Comparison of ENCODE assay signal across 20 cellular contexts in the genomic region with DNA sequence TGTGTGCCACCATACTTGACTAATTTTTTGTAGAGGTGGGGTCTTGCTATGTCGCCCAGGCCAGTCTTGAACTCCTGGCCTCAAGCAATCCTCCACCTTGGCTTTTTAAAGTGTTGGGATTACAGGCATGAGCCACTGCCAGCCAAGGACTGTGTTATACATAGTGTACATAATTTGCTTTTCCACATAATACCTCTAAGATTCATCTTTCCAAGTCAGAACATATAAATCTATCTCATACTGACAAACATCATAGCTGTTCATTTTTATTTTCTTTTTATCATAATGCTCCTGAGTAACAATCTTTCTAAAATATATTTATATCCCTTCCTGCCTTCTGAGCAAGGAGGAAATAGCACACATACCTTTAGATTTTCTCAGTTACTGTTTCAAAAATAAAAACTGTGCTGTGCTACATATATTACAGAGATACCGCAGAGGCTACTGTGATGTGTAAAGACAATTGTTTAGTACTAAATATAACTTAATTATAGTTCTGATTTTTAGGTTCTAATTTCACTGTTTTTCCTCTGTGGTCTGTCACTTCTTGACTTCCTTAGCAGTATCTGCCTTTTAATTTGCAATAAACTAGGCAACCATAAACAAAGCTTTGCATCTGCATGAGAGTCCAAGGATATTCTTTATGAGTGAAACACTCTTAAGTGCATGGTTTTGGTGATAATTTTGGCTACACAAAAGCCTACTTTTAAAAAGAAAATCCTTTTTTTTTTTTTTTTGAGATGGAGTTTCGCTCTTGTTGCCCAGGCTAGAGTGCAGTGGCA. TPM values are rescaled to one million over a fixed set of nuclear protein-coding genes. Genes with fewer than 3 reads are reported as not detected.
DNase-seq lines count a peak whose midpoint lies in the region; ATAC-seq and TF ChIP-seq lines count a peak whose summit lies in the region.
"Had no signal": no experiment of that assay in that cellular context is flagged by ENCODE, and none has a peak within 500 bp of the region (broad histone marks: within the 10 kb centered on the region; RNA-seq: fewer than 3 reads in every experiment).

No MANE protein-coding gene starts in this region.

- H3K4me1 ChIP-seq in left ventricle myocardium inferior (peaks cover 26% of the 10 kb centered on the region), lower lobe of right lung (no peaks in the 10 kb centered on the region)
- H3K4me1 ChIP-seq: A549 had no signal

- DNase-seq in left ventricle myocardium inferior (no peak), cardiac septum (ENCODE audit: low spot score) (no peak), cardiac fibroblast (ENCODE audit: low read depth in 2 of 2) (peak; percentile 62 to 66), lower lobe of right lung (no peak), omental fat pad (ENCODE audit: low spot score) (no peak)
- DNase-seq: activated CD4-positive, alpha-beta T cell treated with anti-CD3 and anti-CD28 coated beads for 36 hours; Caco-2; central memory CD4-positive, alpha-beta T cell; glutamatergic neuron; NCI-H345; occipital lobe; SHP77 treated with DMSO at 0.1 percent for 48 hours; stimulated activated naive B cell treated with anti-CD40 and anti-IgM and Interleukin-4, amounts not matched to agents 10 μg/mL and 1 μg/mL and 100 μg/mL, for 72 hours; upper lobe of left lung had no signal

- H3K4me3 ChIP-seq in left ventricle myocardium inferior = no peak overlapping the region
- H3K4me3 ChIP-seq in cardiac fibroblast (replicated peaks in 1 of 2; ENCODE audit: low read depth in 2 of 2, low read length in 2 of 2) = no peak overlapping the region
- H3K4me3 ChIP-seq in lower lobe of right lung = no peak overlapping the region
- H3K4me3 ChIP-seq: A549, skin epidermis, upper lobe of left lung had no signal

- ATAC-seq in lower lobe of right lung = no peak
- no peak for ATAC-seq in HG03039 (IDR thresholded peaks at IDR 0.05; ENCODE audit: unreplicated experiment)
- ATAC-seq in GM19035 (IDR thresholded peaks at IDR 0.05; ENCODE audit: unreplicated experiment) = no peak
- ATAC-seq in omental fat pad (ENCODE audit: low FRiP score) = no peak
- no peak for ATAC-seq in GM18909 (IDR thresholded peaks at IDR 0.05; ENCODE audit: poor library complexity, unreplicated experiment)
- ATAC-seq: A549; activated CD4-positive, alpha-beta T cell treated with anti-CD3 and anti-CD28 coated beads for 36 hours; activated naive CD4-positive, alpha-beta T cell treated with anti-CD3 and anti-CD28 coated beads, Interleukin-2, amount 50 U/mL, for 72 hours; stimulated activated naive B cell treated with anti-CD40 and anti-IgM and Interleukin-4, amounts not matched to agents 10 μg/mL and 1 μg/mL and 100 μg/mL, for 72 hours had no signal

- intact Hi-C loops in left ventricle myocardium inferior (cut with micrococcal nuclease) = no loop called here
- intact Hi-C loops in cardiac septum (cut with DNase I) = no loop called here
- intact Hi-C loops in lower lobe of right lung (cut with DNase I) = no loop called here

- TF ChIP-seq CTCF in left ventricle myocardium inferior (IDR thresholded peaks at IDR 0.05; ENCODE audit: borderline replicate concordance) (no peak), cardiac fibroblast (IDR thresholded peaks at IDR 0.05; ENCODE audit: low read depth, low read length) (no peak), lower lobe of right lung (IDR thresholded peaks at IDR 0.05) (no peak), omental fat pad (IDR thresholded peaks at IDR 0.05) (no peak)

- H3K36me3 ChIP-seq in left ventricle myocardium inferior = peaks cover 21% of the 10 kb centered on the region
- H3K36me3 ChIP-seq in lower lobe of right lung = peaks cover 5% of the 10 kb centered on the region

- H3K27ac ChIP-seq in left ventricle myocardium inferior (replicated peaks) (peak overlapping the region; percentile 54), lower lobe of right lung (peak overlapping the region; percentile 26)
- H3K27ac ChIP-seq: A549 had no signal

- H3K27me3 ChIP-seq in left ventricle myocardium inferior (ENCODE audit: low read depth) (no peaks in the 10 kb centered on the region), lower lobe of right lung (ENCODE audit: low read depth) (no peaks in the 10 kb centered on the region)
- H3K27me3 ChIP-seq: upper lobe of left lung had no signal

- H3K9me3 ChIP-seq in left ventricle myocardium inferior (replicated peaks) (no peaks in the 10 kb centered on the region), lower lobe of right lung (no peaks in the 10 kb centered on the region)
- H3K9me3 ChIP-seq: A549, Caco-2, upper lobe of left lung had no signal

RNA-seq across cellular contexts. Expression of a gene that starts 59.3 kb away (rescaled TPM):
- total RNA-seq in left ventricle myocardium inferior = 16.9 TPM
- total RNA-seq in cardiac septum = 15.9 TPM
- total RNA-seq in lower lobe of right lung = 20.4 TPM
- 10 to 100 TPM in 3 of 4 donors, 1 to 10 TPM in 1; 7.5 to 19.6 (median 14.6) TPM for total RNA-seq in omental fat pad

Comparison
In these comparisons a context has a peak if more than half of its experiments do, and no peak if none do; other contexts are left out.
1. DNase-seq: peak in cardiac fibroblast (2 of 2); none in left ventricle myocardium inferior (single experiment), cardiac septum (single experiment), lower lobe of right lung (single experiment) and omental fat pad (single experiment).